30 cellular contexts compared by ENCODE assay signal in the genomic region with DNA sequence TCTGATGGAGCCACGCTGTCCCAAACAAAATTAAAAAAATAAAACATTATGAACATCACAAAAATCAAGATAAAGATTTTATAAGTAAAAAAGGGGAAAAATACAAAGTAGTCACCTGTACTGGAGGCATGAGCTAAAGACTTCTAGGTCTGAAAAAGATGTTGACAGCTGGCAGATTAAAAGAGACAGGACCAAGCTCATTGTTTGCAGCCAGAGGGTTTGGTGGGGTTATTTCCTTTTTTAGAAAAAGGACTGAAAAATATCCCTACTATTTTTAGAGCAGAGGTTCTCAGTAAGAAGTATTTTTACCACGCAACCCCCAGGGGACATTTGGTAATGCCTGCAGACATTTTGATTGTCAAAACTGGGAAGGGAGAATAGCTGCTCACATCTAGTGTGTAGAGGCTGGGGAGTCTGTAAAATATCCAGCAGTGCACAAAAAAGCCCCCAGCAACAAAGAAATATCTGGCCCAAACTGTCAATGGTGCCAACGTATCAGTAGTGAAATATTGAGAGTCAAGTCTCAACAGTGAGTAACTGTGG.
"Had no signal": no experiment of that assay in that cellular context is flagged by ENCODE, and none has a peak within 500 bp of the region (broad histone marks: within the 10 kb centered on the region; RNA-seq: fewer than 3 reads in every experiment).

No MANE protein-coding gene starts in this region.

- H3K4me2 ChIP-seq: PC-9 had no signal

- H3K36me3 ChIP-seq: brain microvascular endothelial cell, WERI-Rb-1 had no signal

- H3K27ac ChIP-seq: brain microvascular endothelial cell, PC-9, RWPE1, WERI-Rb-1 had no signal

- ATAC-seq: activated CD8-positive, alpha-beta memory T cell treated with anti-CD3 and anti-CD28 coated beads, Interleukin-2, amount 10 ng/mL, durations not matched to agents 7 days and 5 days; activated naive CD8-positive, alpha-beta T cell treated with anti-CD3 and anti-CD28 coated beads, Interleukin-2, amount 50 U/mL, for 24 hours; K562 had no signal

- DNase-seq: activated CD4-positive, alpha-beta memory T cell treated with anti-CD3 and anti-CD28 coated beads, Interleukin-2, amount 10 ng/mL, durations not matched to agents 7 days and 5 days; activated CD4-positive, alpha-beta T cell treated with anti-CD3 and anti-CD28 coated beads for 1 hour; activated CD4-positive, alpha-beta T cell treated with anti-CD3 and anti-CD28 coated beads for 48 hours; activated CD4-positive, CD25-positive, alpha-beta regulatory T cell; activated CD8-positive, alpha-beta memory T cell treated with anti-CD3 and anti-CD28 coated beads for 24 hours; activated CD8-positive, alpha-beta memory T cell treated with anti-CD3 and anti-CD28 coated beads, Interleukin-2, amount 10 ng/mL, durations not matched to agents 7 days and 5 days; activated CD8-positive, alpha-beta memory T cell treated with anti-CD3 and anti-CD28 coated beads, Interleukin-2, amount 50 U/mL, for 48 hours; activated effector memory CD4-positive, alpha-beta T cell treated with Interleukin-2 at 50 U/mL for 16 hours; activated naive CD4-positive, alpha-beta T cell treated with anti-CD3 and anti-CD28 coated beads, Interleukin-2, amount 10 ng/mL, durations not matched to agents 7 days and 5 days; activated naive CD8-positive, alpha-beta T cell treated with anti-CD3 and anti-CD28 coated beads, Interleukin-2, amount 50 U/mL, for 24 hours; activated T-cell treated with anti-CD3 and anti-CD28 coated beads, Interleukin-2, amount 50 U/mL, for 48 hours; anterior cingulate cortex; brain microvascular endothelial cell; central memory CD4-positive, alpha-beta T cell; NCI-H1105; NCI-H1417 treated with DMSO at 0.1 percent for 48 hours; NCI-H187 treated with DMSO at 0.1 percent for 48 hours; NCI-H2171; NCI-H510A; NCI-H526; NCI-H748 treated with DMSO at 0.1 percent for 48 hours; PC-9; Right ventricle myocardium superior; SW 1271; T-helper 1 cell; T-helper 2 cell; T-helper 9 cell; WERI-Rb-1 had no signal

- H3K4me3 ChIP-seq: K562, PC-9 had no signal

- H2AFZ ChIP-seq: PC-9 had no signal

- H3K27me3 ChIP-seq: brain microvascular endothelial cell had no signal
